Comparison of ENCODE assay signal across 24 cellular contexts in genomic region chr14:101072070-101072469, GRCh38.
DNase-seq lines count a peak whose midpoint lies in the region; ATAC-seq and TF ChIP-seq lines count a peak whose summit lies in the region.
"Had no signal": no experiment of that assay in that cellular context is flagged by ENCODE, and none has a peak within 500 bp of the region (broad histone marks: within the 10 kb centered on the region; RNA-seq: fewer than 3 reads in every experiment).

No MANE protein-coding gene starts in this region.

- no peaks in the 10 kb centered on the region for H3K36me3 Mint-ChIP-seq in activated naive CD4-positive, alpha-beta T cell treated with anti-CD3 and anti-CD28 coated beads, Interleukin-2, amount 10 ng/mL, durations not matched to agents 7 days and 5 days
- no peaks in the 10 kb centered on the region for H3K36me3 Mint-ChIP-seq in nephron (ENCODE audit: low read depth)
- H3K36me3 Mint-ChIP-seq: CD14-positive monocyte, natural killer cell had no signal

- H3K36me3 ChIP-seq in upper lobe of right lung: no peaks in the 10 kb centered on the region
- H3K36me3 ChIP-seq: ascending aorta, esophagus squamous epithelium, HAP-1, vagina had no signal

- H3K27ac ChIP-seq in upper lobe of right lung: no peak overlapping the region
- H3K27ac ChIP-seq: ascending aorta, esophagus squamous epithelium, SK-N-MC had no signal

- TF ChIP-seq CTCF in nephron (IDR thresholded peaks at IDR 0.05; ENCODE audit: unreplicated experiment in 3 of 3) (no peak), upper lobe of right lung (IDR thresholded peaks at IDR 0.05) (no peak)

- no peaks in the 10 kb centered on the region for H3K4me1 Mint-ChIP-seq in activated naive CD4-positive, alpha-beta T cell treated with anti-CD3 and anti-CD28 coated beads, Interleukin-2, amount 10 ng/mL, durations not matched to agents 7 days and 5 days
- H3K4me1 Mint-ChIP-seq in nephron: peaks cover 49% of the 10 kb centered on the region
- H3K4me1 Mint-ChIP-seq: activated CD4-positive, alpha-beta memory T cell treated with anti-CD3 and anti-CD28 coated beads, Interleukin-2, amount 10 ng/mL, durations not matched to agents 7 days and 5 days; CD14-positive monocyte had no signal

- no peaks in the 10 kb centered on the region for H3K4me1 ChIP-seq in upper lobe of right lung
- H3K4me1 ChIP-seq: ascending aorta, HAP-1 had no signal

- H3K27ac Mint-ChIP-seq in activated naive CD4-positive, alpha-beta T cell treated with anti-CD3 and anti-CD28 coated beads, Interleukin-2, amount 10 ng/mL, durations not matched to agents 7 days and 5 days: no peak overlapping the region
- H3K27ac Mint-ChIP-seq in nephron: peak overlapping the region in 2 of 3 experiments; percentile 62 to 81
- H3K27ac Mint-ChIP-seq: activated CD4-positive, alpha-beta memory T cell treated with anti-CD3 and anti-CD28 coated beads, Interleukin-2, amount 10 ng/mL, durations not matched to agents 7 days and 5 days; activated naive CD4-positive, alpha-beta T cell treated with anti-CD3 and anti-CD28 coated beads for 36 hours; natural killer cell; T-helper 2 cell treated with Interferon-gamma antibody and Interleukin-4, amounts not matched to agents 5 μg/mL and 100 μg/mL, for 36 hours had no signal

- CTCF ChIA-PET in activated naive CD4-positive, alpha-beta T cell treated with anti-CD3 and anti-CD28 coated beads, Interleukin-2, amount 10 ng/mL, durations not matched to agents 7 days and 5 days (lab: Charles Lee): no interaction called here

- no peaks in the 10 kb centered on the region for H3K9me3 ChIP-seq in upper lobe of right lung
- H3K9me3 ChIP-seq: ascending aorta, esophagus squamous epithelium, HAP-1, vagina had no signal

- no peak for ATAC-seq in upper lobe of right lung
- no peak for ATAC-seq in HG02678 (IDR thresholded peaks at IDR 0.05; ENCODE audit: unreplicated experiment)
- ATAC-seq: natural killer cell had no signal

- no peaks in the 10 kb centered on the region for H3K9me3 Mint-ChIP-seq in activated naive CD4-positive, alpha-beta T cell treated with anti-CD3 and anti-CD28 coated beads, Interleukin-2, amount 10 ng/mL, durations not matched to agents 7 days and 5 days
- H3K9me3 Mint-ChIP-seq in nephron: peaks cover 2% of the 10 kb centered on the region
- H3K9me3 Mint-ChIP-seq: activated CD4-positive, alpha-beta memory T cell treated with anti-CD3 and anti-CD28 coated beads, Interleukin-2, amount 10 ng/mL, durations not matched to agents 7 days and 5 days; activated naive CD4-positive, alpha-beta T cell treated with anti-CD3 and anti-CD28 coated beads for 36 hours; natural killer cell; T-helper 2 cell treated with Interferon-gamma antibody and Interleukin-4, amounts not matched to agents 5 μg/mL and 100 μg/mL, for 36 hours had no signal

- peaks cover 20% of the 10 kb centered on the region for H3K27me3 ChIP-seq in upper lobe of right lung
- H3K27me3 ChIP-seq: vagina had no signal

- H3K27me3 Mint-ChIP-seq in activated naive CD4-positive, alpha-beta T cell treated with anti-CD3 and anti-CD28 coated beads, Interleukin-2, amount 10 ng/mL, durations not matched to agents 7 days and 5 days: peaks cover 34% of the 10 kb centered on the region
- H3K27me3 Mint-ChIP-seq in nephron (ENCODE audit: low read depth): peaks cover 3% of the 10 kb centered on the region

- intact Hi-C loops in upper lobe of right lung (cut with DNase I): no loop called here

- DNase-seq in activated naive CD4-positive, alpha-beta T cell treated with anti-CD3 and anti-CD28 coated beads, Interleukin-2, amount 10 ng/mL, durations not matched to agents 7 days and 5 days: peak; percentile 1
- no peak for DNase-seq in activated naive CD4-positive, alpha-beta T cell treated with anti-CD3 and anti-CD28 coated beads, Interleukin-2, amount 50 U/mL, for 16 hours
- peak; percentile 32 for DNase-seq in cerebellum (ENCODE audit: low spot score)
- DNase-seq in upper lobe of right lung: peak; percentile 37
- no peak for DNase-seq in stimulated activated CD4-positive, alpha-beta T cell treated with anti-CD3 and anti-CD28 coated beads, Interleukin-4, amount 100 ng/mL, for 4 hours
- DNase-seq in stimulated activated CD4-positive, alpha-beta T cell treated with anti-CD3 and anti-CD28 coated beads, Interleukin-4, amount 100 ng/mL, for 24 hours: no peak
- DNase-seq: ACHN; activated naive CD4-positive, alpha-beta T cell treated with anti-CD3 and anti-CD28 coated beads for 36 hours; activated T-cell treated with anti-CD3 and anti-CD28 coated beads, Interleukin-2, amount 50 U/mL, for 1 hour; effector memory CD4-positive, alpha-beta T cell; esophagus squamous epithelium; NCI-H1092; NCI-H2029 treated with DMSO at 0.1 percent for 48 hours; NCI-H446 treated with DMSO at 0.1 percent for 48 hours had no signal

- no peak overlapping the region for H3K4me3 ChIP-seq in upper lobe of right lung
- H3K4me3 ChIP-seq: ascending aorta, esophagus squamous epithelium, HAP-1, SK-N-MC, vagina had no signal

- H3K4me3 Mint-ChIP-seq in activated naive CD4-positive, alpha-beta T cell treated with anti-CD3 and anti-CD28 coated beads, Interleukin-2, amount 10 ng/mL, durations not matched to agents 7 days and 5 days: no peak overlapping the region
- no peak overlapping the region for H3K4me3 Mint-ChIP-seq in nephron
- H3K4me3 Mint-ChIP-seq: activated CD4-positive, alpha-beta memory T cell treated with anti-CD3 and anti-CD28 coated beads, Interleukin-2, amount 10 ng/mL, durations not matched to agents 7 days and 5 days; activated naive CD4-positive, alpha-beta T cell treated with anti-CD3 and anti-CD28 coated beads for 36 hours; CD14-positive monocyte; natural killer cell; T-helper 2 cell treated with Interferon-gamma antibody and Interleukin-4, amounts not matched to agents 5 μg/mL and 100 μg/mL, for 36 hours had no signal

Comparison
In these comparisons a context has a peak if more than half of its experiments do, and no peak if none do; other contexts are left out.
1. DNase-seq: peak in activated naive CD4-positive, alpha-beta T cell treated with anti-CD3 and anti-CD28 coated beads, Interleukin-2, amount 10 ng/mL, durations not matched to agents 7 days and 5 days (single experiment), cerebellum (single experiment) and upper lobe of right lung (single experiment); none in activated naive CD4-positive, alpha-beta T cell treated with anti-CD3 and anti-CD28 coated beads, Interleukin-2, amount 50 U/mL, for 16 hours (single experiment), stimulated activated CD4-positive, alpha-beta T cell treated with anti-CD3 and anti-CD28 coated beads, Interleukin-4, amount 100 ng/mL, for 4 hours (0 of 2) and stimulated activated CD4-positive, alpha-beta T cell treated with anti-CD3 and anti-CD28 coated beads, Interleukin-4, amount 100 ng/mL, for 24 hours (single experiment).